16 cellular contexts compared by ENCODE assay signal in the genomic region with DNA sequence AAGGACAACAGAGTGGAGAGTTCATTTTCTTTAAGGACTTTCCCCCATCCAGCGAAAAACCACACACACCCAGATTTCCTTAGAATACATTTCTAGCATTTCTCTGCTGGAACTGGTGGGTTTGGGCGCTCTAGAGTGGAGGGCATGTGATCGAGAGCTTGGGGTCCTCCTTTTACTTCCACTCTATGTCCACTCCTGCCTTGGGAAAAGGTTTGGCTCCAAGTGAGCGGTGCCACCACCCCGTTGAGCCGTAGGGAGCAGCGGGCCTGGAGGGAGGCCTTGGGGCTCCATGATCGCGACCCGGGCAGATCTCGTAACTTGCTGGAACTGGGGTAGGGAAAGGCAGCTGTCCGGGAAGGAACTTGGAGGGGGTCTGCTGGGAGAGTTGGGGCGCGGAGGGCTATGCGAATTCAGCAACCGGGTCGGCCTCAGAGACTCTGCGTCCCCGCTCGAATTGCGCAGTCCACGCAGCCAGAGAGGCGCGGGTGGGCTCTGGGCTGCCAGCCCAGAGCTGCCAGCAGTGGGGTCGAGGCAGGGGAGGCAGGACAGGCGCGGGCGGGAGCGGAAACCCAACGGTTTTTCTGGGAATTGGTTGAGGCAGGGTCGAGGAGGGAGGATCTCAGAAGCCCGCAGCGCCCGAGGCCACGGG. TPM values are rescaled to one million over a fixed set of nuclear protein-coding genes. Genes with fewer than 3 reads are reported as not detected.
DNase-seq lines count a peak whose midpoint lies in the region; ATAC-seq and TF ChIP-seq lines count a peak whose summit lies in the region.
"Had no signal": no experiment of that assay in that cellular context is flagged by ENCODE, and none has a peak within 500 bp of the region (broad histone marks: within the 10 kb centered on the region; RNA-seq: fewer than 3 reads in every experiment).

No MANE protein-coding gene starts in this region.

- CTCF ChIA-PET in CD4-positive, alpha-beta memory T cell (lab: Charles Lee; ENCODE audit: partially characterized antibody), result interaction anchor here (1.5 kb wide), 1 partner anchor 25 kb away, joined by 5 read pairs; no protein-coding TSS in a partner anchor

- H3K9ac ChIP-seq in HUES48 (ENCODE audit: low read depth, low read length), result no peak overlapping the region

- H3K36me3 ChIP-seq in CD4-positive, alpha-beta memory T cell (ENCODE audit: insufficient read depth, low read length), result no peaks in the 10 kb centered on the region
- H3K36me3 ChIP-seq in HUES48 (ENCODE audit: control insufficient read depth, insufficient read depth, low read length), result no peaks in the 10 kb centered on the region
- H3K36me3 ChIP-seq: BE2C, gastrocnemius medialis, uterus had no signal

- H3K9me3 ChIP-seq in CD4-positive, alpha-beta memory T cell (ENCODE audit: control insufficient read depth in 1 of 2, low read length in 2 of 2), result no peaks in the 10 kb centered on the region
- H3K9me3 ChIP-seq in HUES48 (ENCODE audit: control insufficient read depth, insufficient read depth, low read length), result no peaks in the 10 kb centered on the region; the same call in 1 of the 2 replicates
- H3K9me3 ChIP-seq: BE2C, gastrocnemius medialis, uterus had no signal

- POLR2A ChIA-PET in CD4-positive, alpha-beta memory T cell (lab: Charles Lee; ENCODE audit: partially characterized antibody), result no interaction called here

- H3K4me1 Mint-ChIP-seq in CD4-positive, alpha-beta memory T cell, result peaks cover 15 to 44% (median 27%) of the 10 kb centered on the region in 4 donors
- peaks cover 78% of the 10 kb centered on the region for H3K4me1 Mint-ChIP-seq in dendritic cell treated with granulocyte-macrophage colony-stimulating factor and Interleukin-4, amounts not matched to agents 40 ng/mL and 50 ng/mL, for 4 days (ENCODE audit: low read depth)
- peaks cover 21% of the 10 kb centered on the region for H3K4me1 Mint-ChIP-seq in nephron

- H3K4me3 ChIP-seq in CD4-positive, alpha-beta memory T cell (ENCODE audit: low read length in 2 of 2), result no peak overlapping the region
- H3K4me3 ChIP-seq in HUES48 (ENCODE audit: low read depth, low read length), result peak overlapping the region; percentile 41; the same call in 1 of the 2 replicates
- H3K4me3 ChIP-seq: GM12878, uterus had no signal

- intact Hi-C loops in CD4-positive, alpha-beta memory T cell (cut with micrococcal nuclease), result no loop called here
- intact Hi-C loops in dendritic cell treated with granulocyte-macrophage colony-stimulating factor and Interleukin-4, amounts not matched to agents 40 ng/mL and 50 ng/mL, for 4 days (cut with micrococcal nuclease), result no loop called here

- H3K4me1 ChIP-seq in CD4-positive, alpha-beta memory T cell (ENCODE audit: insufficient read depth, low read length), result peaks cover 39% of the 10 kb centered on the region
- peaks cover 31% of the 10 kb centered on the region for H3K4me1 ChIP-seq in HUES48 (ENCODE audit: control insufficient read depth, insufficient read depth, low read length)
- H3K4me1 ChIP-seq: BE2C had no signal

- no peak overlapping the region for H3K27ac ChIP-seq in CD4-positive, alpha-beta memory T cell (ENCODE audit: low read depth, low read length)
- no peak overlapping the region for H3K27ac ChIP-seq in HUES48 (ENCODE audit: low read depth, low read length)
- H3K27ac ChIP-seq: gastrocnemius medialis, uterus had no signal

- peaks cover 53 to 62% of the 10 kb centered on the region in 2 donors for H3K27me3 Mint-ChIP-seq in CD4-positive, alpha-beta memory T cell
- H3K27me3 Mint-ChIP-seq in dendritic cell treated with granulocyte-macrophage colony-stimulating factor and Interleukin-4, amounts not matched to agents 40 ng/mL and 50 ng/mL, for 4 days, result peaks cover 93% of the 10 kb centered on the region
- peaks cover 100% of the 10 kb centered on the region for H3K27me3 Mint-ChIP-seq in nephron (ENCODE audit: low read depth)

- H3K27me3 ChIP-seq in CD4-positive, alpha-beta memory T cell (ENCODE audit: insufficient read depth, low read length), result peaks cover 52% of the 10 kb centered on the region
- H3K27me3 ChIP-seq in HUES48 (ENCODE audit: control insufficient read depth, insufficient read depth, low read length), result peaks cover 100% of the 10 kb centered on the region

- H3K27ac Mint-ChIP-seq in CD4-positive, alpha-beta memory T cell, result peak overlapping the region in 1 of 7 donors; percentile 50
- H3K27ac Mint-ChIP-seq in dendritic cell treated with granulocyte-macrophage colony-stimulating factor and Interleukin-4, amounts not matched to agents 40 ng/mL and 50 ng/mL, for 4 days, result peak overlapping the region; percentile 8
- H3K27ac Mint-ChIP-seq in nephron, result peak overlapping the region in 1 of 3 experiments; percentile 28
- H3K27ac Mint-ChIP-seq: activated T-helper 2 cell treated with anti-CD3 and anti-CD28 coated beads, Interferon-gamma antibody, Interleukin-2, Interleukin-4, amounts not matched to agents 10 μg/mL and 5 μg/mL and 100 μg/mL, durations not matched to agents 14 hours and 24 hours and 36 hours had no signal

- no peak for TF ChIP-seq CTCF in nephron (IDR thresholded peaks at IDR 0.05; ENCODE audit: unreplicated experiment in 3 of 3)

- H3K4me3 Mint-ChIP-seq in CD4-positive, alpha-beta memory T cell, result peak overlapping the region in 7 of 8 donors; percentile 5 to 95 (median 51)
- peak overlapping the region; percentile 63 for H3K4me3 Mint-ChIP-seq in dendritic cell treated with granulocyte-macrophage colony-stimulating factor and Interleukin-4, amounts not matched to agents 40 ng/mL and 50 ng/mL, for 4 days
- peak overlapping the region; percentile 54 to 68 (median 66) for H3K4me3 Mint-ChIP-seq in nephron

- peaks cover 0 to under 1% (median 0%) of the 10 kb centered on the region in 8 donors for H3K9me3 Mint-ChIP-seq in CD4-positive, alpha-beta memory T cell
- no peaks in the 10 kb centered on the region for H3K9me3 Mint-ChIP-seq in dendritic cell treated with granulocyte-macrophage colony-stimulating factor and Interleukin-4, amounts not matched to agents 40 ng/mL and 50 ng/mL, for 4 days
- peaks cover 2% of the 10 kb centered on the region for H3K9me3 Mint-ChIP-seq in nephron
- H3K9me3 Mint-ChIP-seq: activated T-helper 2 cell treated with anti-CD3 and anti-CD28 coated beads, Interferon-gamma antibody, Interleukin-2, Interleukin-4, amounts not matched to agents 10 μg/mL and 5 μg/mL and 100 μg/mL, durations not matched to agents 14 hours and 24 hours and 36 hours had no signal

- no peak for DNase-seq in CD4-positive, alpha-beta memory T cell
- no peak for DNase-seq in 8988T
- DNase-seq in activated CD8-positive, alpha-beta memory T cell treated with anti-CD3 and anti-CD28 coated beads, Interleukin-2, amount 50 U/mL, for 48 hours, result no peak
- DNase-seq: gastrocnemius medialis, NCI-H146, T-helper 1 cell, uterus had no signal

- peaks cover 2 to 3% of the 10 kb centered on the region in 2 donors for H3K36me3 Mint-ChIP-seq in CD4-positive, alpha-beta memory T cell
- H3K36me3 Mint-ChIP-seq in dendritic cell treated with granulocyte-macrophage colony-stimulating factor and Interleukin-4, amounts not matched to agents 40 ng/mL and 50 ng/mL, for 4 days (ENCODE audit: low read depth), result no peaks in the 10 kb centered on the region
- no peaks in the 10 kb centered on the region for H3K36me3 Mint-ChIP-seq in nephron (ENCODE audit: low read depth)

- ATAC-seq in GM18517 (IDR thresholded peaks at IDR 0.05; ENCODE audit: unreplicated experiment) (no peak), HG03175 (IDR thresholded peaks at IDR 0.05; ENCODE audit: unreplicated experiment) (no peak)
- ATAC-seq: gastrocnemius medialis, GM12878 had no signal

RNA-seq across cellular contexts. Expression of a gene that starts 2.3 kb away (rescaled TPM):
- 1 to 10 TPM in 1 of 2 experiments, under 1 TPM in 1; 0.70 to 1.2 TPM for total RNA-seq in CD4-positive, alpha-beta memory T cell
- polyA plus RNA-seq in CD4-positive, alpha-beta memory T cell, result under 1 TPM; 0.22 to 0.33 TPM
- total RNA-seq: activated T-helper 2 cell treated with anti-CD3 and anti-CD28 coated beads, Interferon-gamma antibody, Interleukin-2, Interleukin-4, amounts not matched to agents 10 μg/mL and 5 μg/mL and 100 μg/mL, durations not matched to agents 14 hours and 24 hours and 36 hours; gastrocnemius medialis; uterus had no signal

RNA-seq across cellular contexts. Expression of a gene that starts 23.7 kb away (rescaled TPM):
- not detected for total RNA-seq in CD4-positive, alpha-beta memory T cell
- polyA plus RNA-seq in CD4-positive, alpha-beta memory T cell, result not detected
- total RNA-seq: activated T-helper 2 cell treated with anti-CD3 and anti-CD28 coated beads, Interferon-gamma antibody, Interleukin-2, Interleukin-4, amounts not matched to agents 10 μg/mL and 5 μg/mL and 100 μg/mL, durations not matched to agents 14 hours and 24 hours and 36 hours; gastrocnemius medialis; GM12878; NCI-H460 had no signal
- polyA plus RNA-seq: GM12878 had no signal
